Comparison of ENCODE assay signal across 8 cellular contexts in genomic region chr16:6643083-6643686, GRCh38.
DNase-seq lines count a peak whose midpoint lies in the region; ATAC-seq and TF ChIP-seq lines count a peak whose summit lies in the region.

No MANE protein-coding gene starts in this region.

- ATAC-seq in activated CD8-positive, alpha-beta T cell treated with anti-CD3 and anti-CD28 coated beads for 36 hours, result no peak
- ATAC-seq in GM19467 (IDR thresholded peaks at IDR 0.05; ENCODE audit: unreplicated experiment), result no peak

- H3K27ac Mint-ChIP-seq in activated CD8-positive, alpha-beta T cell treated with anti-CD3 and anti-CD28 coated beads for 36 hours, result no peak overlapping the region

- H3K36me3 ChIP-seq in vagina, result no peaks in the 10 kb centered on the region

- no peaks in the 10 kb centered on the region for H3K9me3 Mint-ChIP-seq in activated CD8-positive, alpha-beta T cell treated with anti-CD3 and anti-CD28 coated beads for 36 hours

- no peaks in the 10 kb centered on the region for H3K4me1 Mint-ChIP-seq in activated CD8-positive, alpha-beta T cell treated with anti-CD3 and anti-CD28 coated beads for 36 hours (ENCODE audit: low read depth)

- DNase-seq in AG04450 (ENCODE audit: low read depth, low spot score) (peak; percentile 1), NCI-H2171 (lab: John Stamatoyannopoulos, UW) (peak; percentile 2), fibroblast of peridontal ligament (ENCODE audit: extremely low read depth) (peak; percentile 70), non-pigmented ciliary epithelial cell (ENCODE audit: low read depth) (peak; percentile 18), vagina (ENCODE audit: extremely low spot score in 2 of 2) (no peak)
- peak; percentile 67 for DNase-seq in activated CD8-positive, alpha-beta T cell treated with anti-CD3 and anti-CD28 coated beads for 36 hours

- no peak overlapping the region for H3K4me3 Mint-ChIP-seq in activated CD8-positive, alpha-beta T cell treated with anti-CD3 and anti-CD28 coated beads for 36 hours

- no peak overlapping the region for H3K27ac ChIP-seq in AG04450 (ENCODE audit: low read depth, low read length)
- no peak overlapping the region for H3K27ac ChIP-seq in vagina

- POLR2A ChIA-PET in AG04450 (lab: Yijun Ruan, JAX), result interaction anchor here (0.6 kb wide), 1 partner anchor 1786 kb away, joined by 4 read pairs; no protein-coding TSS in a partner anchor
- POLR2A ChIA-PET in activated CD8-positive, alpha-beta T cell treated with anti-CD3 and anti-CD28 coated beads for 36 hours (lab: Charles Lee), result no interaction called here

- H3K4me3 ChIP-seq in AG04450 (ENCODE audit: low read depth, low read length) (no peak overlapping the region), vagina (no peak overlapping the region)

- intact Hi-C loops in activated CD8-positive, alpha-beta T cell treated with anti-CD3 and anti-CD28 coated beads for 36 hours (cut with micrococcal nuclease), result loop anchor here (10.0 kb wide), 1 partner anchor 62 kb away; no protein-coding TSS in a partner anchor
- intact Hi-C loops in vagina (cut with DNase I), result no loop called here

- H3K4me1 ChIP-seq in vagina, result no peaks in the 10 kb centered on the region

- H3K27me3 ChIP-seq in AG04450 (ENCODE audit: control insufficient read depth, insufficient read depth, low read length), result no peaks in the 10 kb centered on the region
- no peaks in the 10 kb centered on the region for H3K27me3 ChIP-seq in vagina

- peak; percentile 80 for TF ChIP-seq CTCF in AG04450 (IDR thresholded peaks at IDR 0.05; ENCODE audit: low read depth, low read length)
- peak; percentile 73 for TF ChIP-seq CTCF in GM12872 (IDR thresholded peaks at IDR 0.05; ENCODE audit: insufficient read depth, low read depth, low read length)
- peak; percentile 91 for TF ChIP-seq CTCF in activated CD8-positive, alpha-beta T cell treated with anti-CD3 and anti-CD28 coated beads for 36 hours (IDR thresholded peaks at IDR 0.05)
- TF ChIP-seq CTCF in vagina (IDR thresholded peaks at IDR 0.05), result peak; percentile 66 to 71 (median 70)

- no peaks in the 10 kb centered on the region for H3K36me3 Mint-ChIP-seq in activated CD8-positive, alpha-beta T cell treated with anti-CD3 and anti-CD28 coated beads for 36 hours (ENCODE audit: low read depth)

- TF ChIP-seq POLR2A in vagina (IDR thresholded peaks at IDR 0.05), result no peak

- H3K27me3 Mint-ChIP-seq in activated CD8-positive, alpha-beta T cell treated with anti-CD3 and anti-CD28 coated beads for 36 hours, result peaks cover 7% of the 10 kb centered on the region

- H3K9me3 ChIP-seq in AG04450 (ENCODE audit: control insufficient read depth, insufficient read depth, low read length) (peaks cover 1% of the 10 kb centered on the region), vagina (no peaks in the 10 kb centered on the region)

- CTCF ChIA-PET in AG04450 (lab: Charles Lee), result interaction anchor here (0.6 to 2.4 kb wide), 10 partner anchors 11 to 1409 kb away, joined by 3 to 14 read pairs (median 4); no protein-coding TSS in a partner anchor
- CTCF ChIA-PET in activated CD8-positive, alpha-beta T cell treated with anti-CD3 and anti-CD28 coated beads for 36 hours (lab: Charles Lee), result interaction anchor here (0.8 to 2.5 kb wide), 10 partner anchors 11 to 1028 kb away, joined by 3 to 14 read pairs (median 4); no protein-coding TSS in a partner anchor

Comparison
In these comparisons a context has a peak if more than half of its experiments do, and no peak if none do; other contexts are left out.
1. DNase-seq: peak in AG04450 (single experiment), NCI-H2171 (single experiment), activated CD8-positive, alpha-beta T cell treated with anti-CD3 and anti-CD28 coated beads for 36 hours (single experiment), fibroblast of peridontal ligament (single experiment) and non-pigmented ciliary epithelial cell (single experiment); none in vagina (0 of 2).
2. Peak in every context shown above with its lines, with median percentiles within 50 percentile points of each other: CTCF ChIP-seq.